Comparison of ENCODE assay signal across 7 cellular contexts in the genomic region with DNA sequence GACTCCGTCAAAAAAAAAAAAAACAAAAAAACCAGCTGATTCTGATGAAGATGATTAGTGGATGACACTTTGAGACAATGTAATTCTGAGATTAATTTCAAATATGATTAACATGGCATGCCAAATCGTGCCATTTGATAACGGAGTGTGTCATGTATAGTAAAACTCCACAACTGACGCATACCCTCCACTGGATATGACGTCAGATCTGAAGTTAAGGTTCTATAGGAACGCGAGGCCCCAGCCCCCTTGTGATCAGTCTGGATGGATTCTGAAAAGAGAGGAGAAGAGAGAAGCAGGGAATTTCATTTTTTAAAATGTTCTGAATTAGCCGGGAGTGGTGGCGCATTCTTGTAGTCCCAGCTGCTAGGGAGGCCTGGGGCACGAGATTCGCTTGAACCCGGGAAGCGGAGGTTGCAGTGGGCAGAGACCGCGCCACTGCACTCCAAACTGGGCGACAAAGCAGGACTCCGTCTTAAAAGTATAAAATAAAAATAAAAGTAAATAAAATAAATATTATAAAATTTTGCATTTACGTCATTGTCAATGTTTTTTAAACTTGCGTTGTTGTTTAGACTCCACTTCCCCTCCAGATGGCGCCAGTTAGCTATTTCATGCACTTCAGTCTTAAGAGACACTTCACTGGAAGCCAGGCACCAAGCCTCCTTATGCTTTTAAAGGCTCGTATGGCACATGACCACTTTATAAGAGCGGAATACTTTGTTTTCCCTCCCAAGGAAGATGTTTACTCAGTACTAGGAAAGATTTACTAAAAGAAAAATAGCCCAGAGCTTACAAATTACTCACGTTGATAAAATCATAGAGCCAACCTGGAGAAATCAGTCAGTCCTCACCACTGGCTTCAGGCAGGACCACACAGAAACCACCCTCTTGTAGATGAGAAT.
DNase-seq lines count a peak whose midpoint lies in the region; ATAC-seq and TF ChIP-seq lines count a peak whose summit lies in the region.

No MANE protein-coding gene starts in this region.

- H2BK120ac ChIP-seq in mesendoderm (ENCODE audit: low read depth, low read length): no peak overlapping the region

- H3K56ac ChIP-seq in mesendoderm (ENCODE audit: low read length): no peak overlapping the region

- no peak overlapping the region for H4K5ac ChIP-seq in mesendoderm (ENCODE audit: low read length)

- H3K4me3 ChIP-seq in mesendoderm (ENCODE audit: low read length): no peak overlapping the region

- no peak overlapping the region for H3K18ac ChIP-seq in mesendoderm (ENCODE audit: low read length)

- no peak overlapping the region for H3K4me2 ChIP-seq in mesendoderm (ENCODE audit: low read length)

- H3K27me3 ChIP-seq in mesendoderm (ENCODE audit: insufficient read depth, low read length, poor library complexity): no peaks in the 10 kb centered on the region

- WGBS in mesendoderm (ENCODE audit: extremely low coverage, insufficient coverage, low lambda C conversion rate): no CpG with 5 or more reads among the region's 23 CpGs

- H3K79me2 ChIP-seq in mesendoderm (ENCODE audit: control insufficient read depth, insufficient read depth, low read length): no peaks in the 10 kb centered on the region

- no peak overlapping the region for H2AK5ac ChIP-seq in mesendoderm (ENCODE audit: low read length)

- TF ChIP-seq CTCF in GM12872 (IDR thresholded peaks at IDR 0.05; ENCODE audit: insufficient read depth, low read depth, low read length): peak; percentile 59

- DNase-seq in NCI-H510A (lab: John Stamatoyannopoulos, UW): peak; percentile 36
- DNase-seq in activated CD4-positive, alpha-beta T cell treated with anti-CD3 and anti-CD28 coated beads, Interleukin-2, amount 50 U/mL, for 1 hour: peak; percentile 61
- peak; percentile 56 for DNase-seq in effector CD4-positive, alpha-beta T cell
- DNase-seq in mesendoderm: peak; percentile 85
- peak; percentile 4 to 25 for DNase-seq in stimulated activated CD8-positive, alpha-beta memory T cell treated with anti-CD3 and anti-CD28 coated beads, Interleukin-4, amount 100 ng/mL, for 4 hours (ENCODE audit: low read depth in 2 of 2, low spot score in 1 of 2)

- H4K8ac ChIP-seq in mesendoderm (ENCODE audit: low read depth, low read length): no peak overlapping the region

- no peak overlapping the region for H3K4ac ChIP-seq in mesendoderm (ENCODE audit: low read depth, low read length)

- H3K9ac ChIP-seq in mesendoderm (ENCODE audit: low read length): no peak overlapping the region

- no peaks in the 10 kb centered on the region for H3K4me1 ChIP-seq in mesendoderm (ENCODE audit: control insufficient read depth, low read depth, low read length)

- no peaks in the 10 kb centered on the region for H3K36me3 ChIP-seq in mesendoderm (ENCODE audit: control insufficient read depth, insufficient read depth, low read length)

- no peak overlapping the region for H3K23ac ChIP-seq in mesendoderm (ENCODE audit: low read length)

- no peak overlapping the region for H3K27ac ChIP-seq in mesendoderm (ENCODE audit: low read depth, low read length)

- H2BK5ac ChIP-seq in mesendoderm (ENCODE audit: low read length): no peak overlapping the region

- H3K79me1 ChIP-seq in mesendoderm (ENCODE audit: low read length): no peaks in the 10 kb centered on the region

- peak; percentile 71 for ATAC-seq in HG03354 (IDR thresholded peaks at IDR 0.05; ENCODE audit: poor library complexity, severe bottlenecking, unreplicated experiment)

- H2BK15ac ChIP-seq in mesendoderm (replicated peaks; ENCODE audit: low read depth): no peak overlapping the region

Comparison
In these comparisons a context has a peak if more than half of its experiments do, and no peak if none do; other contexts are left out.
1. DNase-seq: peak in every context shown above with its lines; median percentile 85 in mesendoderm; 61 in activated CD4-positive, alpha-beta T cell treated with anti-CD3 and anti-CD28 coated beads, Interleukin-2, amount 50 U/mL, for 1 hour; 56 in effector CD4-positive, alpha-beta T cell; 36 in NCI-H510A; 14 in stimulated activated CD8-positive, alpha-beta memory T cell treated with anti-CD3 and anti-CD28 coated beads, Interleukin-4, amount 100 ng/mL, for 4 hours.